ENCODE assay signal across 11 cellular contexts in the genomic region with DNA sequence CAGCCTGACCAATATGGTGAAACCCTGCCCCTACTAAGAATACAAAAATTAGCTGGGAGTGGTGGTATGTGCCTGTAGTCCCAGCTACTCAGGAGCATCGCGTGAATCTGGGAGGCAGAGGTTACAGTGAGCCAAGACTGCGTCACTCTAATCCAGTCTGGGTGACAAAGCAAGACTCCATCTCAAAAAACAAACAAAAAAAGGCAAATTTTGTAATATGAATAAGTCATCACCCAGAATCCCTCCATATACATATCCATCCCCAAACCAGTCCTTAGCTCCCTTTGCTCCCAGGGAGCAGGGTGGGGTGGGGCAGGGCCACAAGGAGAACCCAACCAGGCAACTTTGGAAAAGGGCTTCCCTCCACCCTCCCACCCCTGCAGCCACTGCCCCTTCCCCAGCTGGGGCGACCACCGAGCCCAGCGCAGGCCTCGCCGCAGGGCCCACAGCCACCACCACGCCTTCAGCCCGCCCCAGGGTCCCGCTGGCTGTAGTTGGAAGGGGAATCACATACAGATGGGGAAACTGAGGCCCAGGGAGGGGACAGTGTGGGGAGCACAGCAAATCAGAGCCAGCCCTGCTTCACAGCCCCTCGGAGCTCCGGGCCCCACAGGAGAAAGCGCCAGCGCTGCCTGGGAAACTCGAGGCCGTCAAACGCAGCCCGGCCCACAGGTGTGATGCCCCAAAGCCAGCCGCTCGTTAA. TPM values are rescaled to one million over a fixed set of nuclear protein-coding genes. Genes with fewer than 3 reads are reported as not detected.
A peak's percentile ranks its signal among the peaks of the same experiment; 100 is the strongest.
DNase-seq lines count a peak whose midpoint lies in the region; ATAC-seq and TF ChIP-seq lines count a peak whose summit lies in the region.
"Had no signal": no experiment of that assay in that cellular context is flagged by ENCODE, and none has a peak within 500 bp of the region (broad histone marks: within the 10 kb centered on the region; RNA-seq: fewer than 3 reads in every experiment).

No MANE protein-coding gene starts in this region.

- DNase-seq in activated CD8-positive, alpha-beta memory T cell treated with anti-CD3 and anti-CD28 coated beads, Interleukin-2, amount 10 ng/mL, durations not matched to agents 7 days and 5 days, result no peak
- DNase-seq in activated CD8-positive, alpha-beta memory T cell treated with anti-CD3 and anti-CD28 coated beads, Interleukin-2, amount 50 U/mL, for 48 hours, result no peak
- DNase-seq in activated CD8-positive, alpha-beta T cell treated with anti-CD3 and anti-CD28 coated beads for 36 hours, result no peak
- DNase-seq in fibroblast of gingiva (ENCODE audit: low read depth) (peak; percentile 36), suprapubic skin (ENCODE audit: low spot score in 2 of 2) (no peak), ureter (ENCODE audit: low spot score) (no peak)
- DNase-seq in stimulated activated CD8-positive, alpha-beta memory T cell treated with anti-CD3 and anti-CD28 coated beads, Interleukin-4, amount 100 ng/mL, for 48 hours, result no peak
- DNase-seq: NCI-H187 had no signal

- H3K36me3 ChIP-seq in suprapubic skin, result peaks cover 6% of the 10 kb centered on the region

- peaks cover 14% of the 10 kb centered on the region for H3K36me3 Mint-ChIP-seq in activated CD8-positive, alpha-beta memory T cell treated with anti-CD3 and anti-CD28 coated beads, Interleukin-2, amount 10 ng/mL, durations not matched to agents 7 days and 5 days
- H3K36me3 Mint-ChIP-seq in activated CD8-positive, alpha-beta T cell treated with anti-CD3 and anti-CD28 coated beads for 36 hours (ENCODE audit: low read depth), result peaks cover 28% of the 10 kb centered on the region

- H3K27ac Mint-ChIP-seq in activated CD8-positive, alpha-beta memory T cell treated with anti-CD3 and anti-CD28 coated beads, Interleukin-2, amount 10 ng/mL, durations not matched to agents 7 days and 5 days, result peak overlapping the region; percentile 99
- H3K27ac Mint-ChIP-seq in activated CD8-positive, alpha-beta T cell treated with anti-CD3 and anti-CD28 coated beads for 36 hours, result peak overlapping the region; percentile 99

- no peaks in the 10 kb centered on the region for H3K9me3 Mint-ChIP-seq in activated CD8-positive, alpha-beta memory T cell treated with anti-CD3 and anti-CD28 coated beads, Interleukin-2, amount 10 ng/mL, durations not matched to agents 7 days and 5 days (ENCODE audit: low read depth)
- no peaks in the 10 kb centered on the region for H3K9me3 Mint-ChIP-seq in activated CD8-positive, alpha-beta T cell treated with anti-CD3 and anti-CD28 coated beads for 36 hours

- H3K9me3 ChIP-seq in suprapubic skin, result no peaks in the 10 kb centered on the region
- H3K9me3 ChIP-seq: mucosa of descending colon had no signal

- intact Hi-C loops in activated CD8-positive, alpha-beta T cell treated with anti-CD3 and anti-CD28 coated beads for 36 hours (cut with micrococcal nuclease), result loop anchor here (10.0 kb wide), 1 partner anchor 53 kb away; a partner anchor contains a TSS

- WGBS in suprapubic skin, result 83% methylated on average over 12 of the region's 21 CpGs

- CTCF ChIA-PET in activated CD8-positive, alpha-beta memory T cell treated with anti-CD3 and anti-CD28 coated beads, Interleukin-2, amount 10 ng/mL, durations not matched to agents 7 days and 5 days (lab: Charles Lee), result interaction anchor here (0.6 to 3.8 kb wide), 10 partner anchors 10 to 250 kb away, joined by 3 to 33 read pairs (median 5); no protein-coding TSS in a partner anchor
- CTCF ChIA-PET in activated CD8-positive, alpha-beta T cell treated with anti-CD3 and anti-CD28 coated beads for 36 hours (lab: Charles Lee), result interaction anchor here (0.9 to 4.7 kb wide), 2 partner anchors 52 to 89 kb away, joined by 3 to 36 read pairs; no protein-coding TSS in a partner anchor

- H3K27me3 Mint-ChIP-seq in activated CD8-positive, alpha-beta memory T cell treated with anti-CD3 and anti-CD28 coated beads, Interleukin-2, amount 10 ng/mL, durations not matched to agents 7 days and 5 days, result no peaks in the 10 kb centered on the region
- H3K27me3 Mint-ChIP-seq in activated CD8-positive, alpha-beta T cell treated with anti-CD3 and anti-CD28 coated beads for 36 hours, result no peaks in the 10 kb centered on the region

- H3K27me3 ChIP-seq in suprapubic skin, result no peaks in the 10 kb centered on the region

- no peak for TF ChIP-seq EP300 in suprapubic skin (IDR thresholded peaks at IDR 0.05)

- no peak for TF ChIP-seq CTCF in activated CD8-positive, alpha-beta T cell treated with anti-CD3 and anti-CD28 coated beads for 36 hours (IDR thresholded peaks at IDR 0.05)
- no peak for TF ChIP-seq CTCF in suprapubic skin (IDR thresholded peaks at IDR 0.05)

- peaks cover 69% of the 10 kb centered on the region for H3K4me1 Mint-ChIP-seq in activated CD8-positive, alpha-beta memory T cell treated with anti-CD3 and anti-CD28 coated beads, Interleukin-2, amount 10 ng/mL, durations not matched to agents 7 days and 5 days
- H3K4me1 Mint-ChIP-seq in activated CD8-positive, alpha-beta T cell treated with anti-CD3 and anti-CD28 coated beads for 36 hours (ENCODE audit: low read depth), result peaks cover 62% of the 10 kb centered on the region

- no peak for ATAC-seq in activated CD8-positive, alpha-beta memory T cell treated with anti-CD3 and anti-CD28 coated beads, Interleukin-2, amount 10 ng/mL, durations not matched to agents 7 days and 5 days
- ATAC-seq in activated CD8-positive, alpha-beta T cell treated with anti-CD3 and anti-CD28 coated beads for 36 hours, result no peak
- ATAC-seq in GM19351 (IDR thresholded peaks at IDR 0.05; ENCODE audit: unreplicated experiment), result no peak
- ATAC-seq: Panc1 had no signal

- no peak for TF ChIP-seq POLR2A in suprapubic skin (IDR thresholded peaks at IDR 0.05)

- peaks cover 83% of the 10 kb centered on the region for H3K4me1 ChIP-seq in suprapubic skin

- peak overlapping the region; percentile 1 for H3K4me3 ChIP-seq in suprapubic skin
- H3K4me3 ChIP-seq: mucosa of descending colon had no signal

- H3K27ac ChIP-seq in suprapubic skin, result peak overlapping the region; percentile 84

- peak overlapping the region; percentile 72 for H3K4me3 Mint-ChIP-seq in activated CD8-positive, alpha-beta memory T cell treated with anti-CD3 and anti-CD28 coated beads, Interleukin-2, amount 10 ng/mL, durations not matched to agents 7 days and 5 days
- peak overlapping the region; percentile 72 for H3K4me3 Mint-ChIP-seq in activated CD8-positive, alpha-beta T cell treated with anti-CD3 and anti-CD28 coated beads for 36 hours

- POLR2A ChIA-PET in activated CD8-positive, alpha-beta T cell treated with anti-CD3 and anti-CD28 coated beads for 36 hours (lab: Charles Lee), result interaction anchor here (1.0 to 2.9 kb wide), 6 partner anchors 9 to 293 kb away, joined by 3 to 16 read pairs (median 6); a partner anchor contains a TSS

RNA-seq across cellular contexts. Expression of a gene that starts 7.8 kb away (rescaled TPM):
- total RNA-seq in activated CD8-positive, alpha-beta memory T cell treated with anti-CD3 and anti-CD28 coated beads, Interleukin-2, amount 10 ng/mL, durations not matched to agents 7 days and 5 days, result 10 to 100 TPM; 67.3 to 73.5 TPM
- total RNA-seq in activated CD8-positive, alpha-beta T cell treated with anti-CD3 and anti-CD28 coated beads for 36 hours, result 10 to 100 TPM; 45.7 to 47.6 TPM
- total RNA-seq in suprapubic skin (100 to 1,000 TPM in 3 of 4 donors, 10 to 100 TPM in 1; 71.0 to 160 (median 114) TPM), ureter (134 TPM)

RNA-seq across cellular contexts. Expression of a gene that starts 55.2 kb away (rescaled TPM):
- 10 to 100 TPM; 88.0 to 96.7 TPM for total RNA-seq in activated CD8-positive, alpha-beta memory T cell treated with anti-CD3 and anti-CD28 coated beads, Interleukin-2, amount 10 ng/mL, durations not matched to agents 7 days and 5 days
- total RNA-seq in activated CD8-positive, alpha-beta T cell treated with anti-CD3 and anti-CD28 coated beads for 36 hours, result 10 to 100 TPM; 67.9 to 69.8 TPM
- total RNA-seq in suprapubic skin, result 10 to 100 TPM; 58.0 to 89.3 (median 75.0) TPM
- 102 TPM for total RNA-seq in ureter
